In the genomic region with DNA sequence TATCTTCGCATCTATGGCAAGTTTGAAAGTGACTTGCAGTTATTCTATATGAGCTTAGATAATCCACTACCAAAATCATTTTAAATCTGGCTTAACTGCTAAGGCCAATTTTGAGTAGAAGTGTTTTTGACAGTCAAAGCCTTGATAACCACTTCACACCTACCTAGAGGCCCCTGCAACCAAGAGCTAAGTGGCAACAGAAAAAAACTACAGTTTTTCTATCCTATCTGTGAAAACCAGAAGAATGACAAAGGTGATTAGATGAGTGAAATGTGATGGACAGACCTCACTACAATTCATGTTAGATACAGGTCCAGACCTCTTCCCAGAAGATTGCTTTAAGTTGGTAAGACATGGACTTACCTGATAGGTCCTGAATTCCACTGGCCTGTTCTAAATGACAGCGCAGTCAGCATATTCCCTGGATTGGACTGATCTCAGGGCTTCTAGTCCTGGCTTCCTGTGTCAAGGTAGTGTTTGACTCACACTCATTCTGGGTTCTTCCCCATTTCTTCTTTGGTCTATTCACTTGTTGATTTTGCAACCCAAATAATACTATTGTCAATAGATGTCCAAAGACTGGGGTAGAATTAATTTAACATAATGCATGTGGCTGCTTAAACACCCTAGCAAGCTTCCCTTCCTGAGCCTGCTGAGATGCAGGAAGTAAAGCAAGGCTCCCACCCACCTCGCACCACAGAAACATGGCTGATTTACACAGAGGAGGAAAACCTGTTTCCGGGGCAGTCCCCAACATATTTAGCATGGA, we compare ENCODE assay signal across 9 cellular contexts.
DNase-seq lines count a peak whose midpoint lies in the region; ATAC-seq, FAIRE-seq and TF ChIP-seq lines count a peak whose summit lies in the region.
"Had no signal": no experiment of that assay in that cellular context is flagged by ENCODE, and none has a peak within 500 bp of the region (broad histone marks: within the 10 kb centered on the region; RNA-seq: fewer than 3 reads in every experiment).

No MANE protein-coding gene starts in this region.

- H3K4me1 ChIP-seq in BLaER1 (peaks cover 17% of the 10 kb centered on the region), iPS-18a (ENCODE audit: control insufficient read depth, low read depth, low read length) (peaks cover 75% of the 10 kb centered on the region), pancreas (peaks cover 18 to 47% (median 24%) of the 10 kb centered on the region in 3 donors)

- peak; percentile 48 for DNase-seq in UCSD-AML1 (lab: John Stamatoyannopoulos, UW; ENCODE audit: unreplicated experiment)
- no peak for DNase-seq in NK-92 treated with Interleukin-12 subunit alpha and Interleukin-12 subunit beta, amount 100 ng/mL, for 24 hours (lab: John Stamatoyannopoulos, UW)
- DNase-seq in DMS153 treated with DMSO at 0.1 percent for 48 hours (lab: John Stamatoyannopoulos, UW; ENCODE audit: unreplicated experiment): no peak
- DNase-seq in pancreas: no peak
- no peak for DNase-seq in NCI-H345 treated with DMSO at 0.1 percent for 48 hours (lab: John Stamatoyannopoulos, UW; ENCODE audit: unreplicated experiment)
- DNase-seq: nephron progenitor cell had no signal

- 91 to 96% methylated on average over 4 of the region's 4 CpGs for WGBS in pancreas, 2 donors

- intact Hi-C loops in pancreas (cut with DNase I): no loop called here

- H3K9ac ChIP-seq in BLaER1 (no peak overlapping the region), iPS-18a (ENCODE audit: low read length) (no peak overlapping the region)

- H3K36me3 ChIP-seq in BLaER1 (no peaks in the 10 kb centered on the region), iPS-18a (ENCODE audit: control insufficient read depth, low read depth, low read length) (no peaks in the 10 kb centered on the region), pancreas (no peaks in the 10 kb centered on the region)

- H3K9me3 ChIP-seq in BLaER1 (no peaks in the 10 kb centered on the region), iPS-18a (ENCODE audit: control insufficient read depth, low read depth, low read length) (no peaks in the 10 kb centered on the region), pancreas (no peaks in the 10 kb centered on the region)

- no peak for TF ChIP-seq CTCF in pancreas (IDR thresholded peaks at IDR 0.05)

- ATAC-seq in GM21717 (IDR thresholded peaks at IDR 0.05; ENCODE audit: unreplicated experiment): peak; percentile 55
- no peak for ATAC-seq in pancreas

- H3K4me2 ChIP-seq in BLaER1: peak overlapping the region; percentile 31; the same call in 1 of the 2 replicates

- no peak for FAIRE-seq in pancreas (lab: Jason Lieb, UNC)

- no peak overlapping the region for H3K27ac ChIP-seq in BLaER1
- peak overlapping the region; percentile 3 for H3K27ac ChIP-seq in iPS-18a (ENCODE audit: low read length)
- no peak overlapping the region for H3K27ac ChIP-seq in pancreas

- peaks cover 7% of the 10 kb centered on the region; the same call in 1 of the 2 replicates for H4K20me1 ChIP-seq in BLaER1

- no peak overlapping the region for H3K4me3 ChIP-seq in BLaER1
- no peak overlapping the region for H3K4me3 ChIP-seq in iPS-18a (ENCODE audit: low read length)
- no peak overlapping the region for H3K4me3 ChIP-seq in pancreas

- no peaks in the 10 kb centered on the region for H3K27me3 ChIP-seq in BLaER1
- no peaks in the 10 kb centered on the region for H3K27me3 ChIP-seq in iPS-18a (ENCODE audit: control insufficient read depth, insufficient read depth, low read length)
- H3K27me3 ChIP-seq in pancreas: no peaks in the 10 kb centered on the region
